In the genomic region with DNA sequence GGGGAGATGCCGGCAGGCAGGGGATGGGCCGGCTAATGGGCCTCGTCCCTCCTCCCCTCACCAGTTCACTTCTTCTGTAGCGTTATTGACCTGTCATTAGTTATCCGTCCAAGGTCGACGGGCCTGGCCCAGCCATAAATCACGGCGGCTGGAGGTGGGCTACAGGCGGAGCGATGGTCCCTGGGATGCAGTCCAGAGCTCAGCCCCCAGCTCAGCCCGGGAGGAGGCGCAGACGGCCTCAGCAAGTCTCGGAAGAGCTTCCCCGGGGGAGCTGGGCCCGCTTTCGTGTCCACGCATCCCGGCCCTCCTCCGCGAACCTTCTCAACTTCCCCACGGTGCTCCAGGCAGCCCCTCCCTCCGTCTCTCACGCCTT, we compare ENCODE assay signal across 8 cellular contexts. TPM values are rescaled to one million over a fixed set of nuclear protein-coding genes. Genes with fewer than 3 reads are reported as not detected.
DNase-seq lines count a peak whose midpoint lies in the region; ATAC-seq lines count a peak whose summit lies in the region.

No MANE protein-coding gene starts in this region.

- CTCF ChIA-PET in activated CD4-positive, alpha-beta memory T cell treated with anti-CD3 and anti-CD28 coated beads for 36 hours (lab: Charles Lee): interaction anchor here (0.6 to 4.9 kb wide), 23 partner anchors 9 to 357 kb away, joined by 3 to 79 read pairs (median 4); partner anchors contain the start of genes DPCD and POLL

- peak overlapping the region; percentile 88 for H3K4me3 ChIP-seq in iPS-15b (ENCODE audit: low read depth, low read length)

- H3K4me3 Mint-ChIP-seq in activated CD4-positive, alpha-beta T cell treated with anti-CD3 and anti-CD28 coated beads, Interleukin-2, amount 10 ng/mL, durations not matched to agents 24 days and 14 days: peak overlapping the region; percentile 79
- H3K4me3 Mint-ChIP-seq in activated CD4-positive, alpha-beta memory T cell treated with anti-CD3 and anti-CD28 coated beads for 36 hours: peak overlapping the region; percentile 61
- peak overlapping the region; percentile 74 for H3K4me3 Mint-ChIP-seq in stimulated activated effector memory CD8-positive, alpha-beta T cell treated with anti-CD3 and anti-CD28 coated beads, Interleukin-12 subunit alpha, Interleukin-12 subunit beta, amount 100 ng/mL, for 72 hours

- H3K9me3 ChIP-seq in iPS-15b (ENCODE audit: control insufficient read depth, insufficient read depth, low read length): no peaks in the 10 kb centered on the region

- peaks cover 48% of the 10 kb centered on the region for H3K27me3 Mint-ChIP-seq in activated CD4-positive, alpha-beta T cell treated with anti-CD3 and anti-CD28 coated beads, Interleukin-2, amount 10 ng/mL, durations not matched to agents 24 days and 14 days
- H3K27me3 Mint-ChIP-seq in activated CD4-positive, alpha-beta memory T cell treated with anti-CD3 and anti-CD28 coated beads for 36 hours: peaks cover 44% of the 10 kb centered on the region

- H3K36me3 ChIP-seq in iPS-15b (ENCODE audit: control insufficient read depth, insufficient read depth, low read length): no peaks in the 10 kb centered on the region

- H3K4me1 ChIP-seq in iPS-15b (ENCODE audit: control insufficient read depth, insufficient read depth, low read length): no peaks in the 10 kb centered on the region

- peaks cover 17% of the 10 kb centered on the region for H3K4me1 Mint-ChIP-seq in activated CD4-positive, alpha-beta T cell treated with anti-CD3 and anti-CD28 coated beads, Interleukin-2, amount 10 ng/mL, durations not matched to agents 24 days and 14 days
- H3K4me1 Mint-ChIP-seq in activated CD4-positive, alpha-beta memory T cell treated with anti-CD3 and anti-CD28 coated beads for 36 hours (ENCODE audit: low read depth): peaks cover 13% of the 10 kb centered on the region
- peaks cover 26% of the 10 kb centered on the region for H3K4me1 Mint-ChIP-seq in stimulated activated effector memory CD8-positive, alpha-beta T cell treated with anti-CD3 and anti-CD28 coated beads, Interleukin-12 subunit alpha, Interleukin-12 subunit beta, amount 100 ng/mL, for 72 hours

- H3K9ac ChIP-seq in iPS-15b (ENCODE audit: low read depth, low read length): no peak overlapping the region

- intact Hi-C loops in activated CD4-positive, alpha-beta T cell treated with anti-CD3 and anti-CD28 coated beads, Interleukin-2, amount 10 ng/mL, durations not matched to agents 24 days and 14 days (cut with micrococcal nuclease): no loop called here
- intact Hi-C loops in activated CD4-positive, alpha-beta memory T cell treated with anti-CD3 and anti-CD28 coated beads for 36 hours (cut with micrococcal nuclease): no loop called here

- POLR2A ChIA-PET in activated CD4-positive, alpha-beta memory T cell treated with anti-CD3 and anti-CD28 coated beads for 36 hours (lab: Charles Lee): no interaction called here

- H3K27me3 ChIP-seq in iPS-15b (ENCODE audit: control insufficient read depth, insufficient read depth, low read length): peaks cover 68% of the 10 kb centered on the region

- no peaks in the 10 kb centered on the region for H3K9me3 Mint-ChIP-seq in activated CD4-positive, alpha-beta T cell treated with anti-CD3 and anti-CD28 coated beads, Interleukin-2, amount 10 ng/mL, durations not matched to agents 24 days and 14 days
- H3K9me3 Mint-ChIP-seq in activated CD4-positive, alpha-beta memory T cell treated with anti-CD3 and anti-CD28 coated beads for 36 hours: peaks cover 2% of the 10 kb centered on the region
- no peaks in the 10 kb centered on the region for H3K9me3 Mint-ChIP-seq in stimulated activated effector memory CD8-positive, alpha-beta T cell treated with anti-CD3 and anti-CD28 coated beads, Interleukin-12 subunit alpha, Interleukin-12 subunit beta, amount 100 ng/mL, for 72 hours

- peak overlapping the region; percentile 56 for H3K27ac Mint-ChIP-seq in activated CD4-positive, alpha-beta T cell treated with anti-CD3 and anti-CD28 coated beads, Interleukin-2, amount 10 ng/mL, durations not matched to agents 24 days and 14 days
- no peak overlapping the region for H3K27ac Mint-ChIP-seq in activated CD4-positive, alpha-beta memory T cell treated with anti-CD3 and anti-CD28 coated beads for 36 hours
- peak overlapping the region; percentile 34 for H3K27ac Mint-ChIP-seq in stimulated activated effector memory CD8-positive, alpha-beta T cell treated with anti-CD3 and anti-CD28 coated beads, Interleukin-12 subunit alpha, Interleukin-12 subunit beta, amount 100 ng/mL, for 72 hours

- ATAC-seq in stimulated activated effector memory CD8-positive, alpha-beta T cell treated with anti-CD3 and anti-CD28 coated beads, Interleukin-12 subunit alpha, Interleukin-12 subunit beta, amount 100 ng/mL, for 72 hours: no peak
- ATAC-seq in left lobe of liver (no peak), GM19023 (IDR thresholded peaks at IDR 0.05; ENCODE audit: unreplicated experiment) (no peak)

- DNase-seq in activated CD4-positive, alpha-beta T cell treated with anti-CD3 and anti-CD28 coated beads, Interleukin-2, amount 10 ng/mL, durations not matched to agents 24 days and 14 days: no peak
- DNase-seq in activated CD4-positive, alpha-beta T cell treated with anti-CD3 and anti-CD28 coated beads for 1 hour: no peak
- no peak for DNase-seq in activated CD4-positive, alpha-beta memory T cell treated with anti-CD3 and anti-CD28 coated beads for 36 hours
- DNase-seq in stimulated activated effector memory CD8-positive, alpha-beta T cell treated with anti-CD3 and anti-CD28 coated beads, Interleukin-12 subunit alpha, Interleukin-12 subunit beta, amount 100 ng/mL, for 72 hours (ENCODE audit: low spot score in 2 of 2): no peak
- DNase-seq in left lobe of liver (ENCODE audit: low spot score) (no peak), EL (no peak)

- H3K36me3 Mint-ChIP-seq in activated CD4-positive, alpha-beta T cell treated with anti-CD3 and anti-CD28 coated beads, Interleukin-2, amount 10 ng/mL, durations not matched to agents 24 days and 14 days (ENCODE audit: low read depth): no peaks in the 10 kb centered on the region
- no peaks in the 10 kb centered on the region for H3K36me3 Mint-ChIP-seq in activated CD4-positive, alpha-beta memory T cell treated with anti-CD3 and anti-CD28 coated beads for 36 hours
- H3K36me3 Mint-ChIP-seq in stimulated activated effector memory CD8-positive, alpha-beta T cell treated with anti-CD3 and anti-CD28 coated beads, Interleukin-12 subunit alpha, Interleukin-12 subunit beta, amount 100 ng/mL, for 72 hours: peaks cover 5% of the 10 kb centered on the region

RNA-seq across cellular contexts. Expression of gene POLL, which starts 18.6 kb away (rescaled TPM):
- 32.2 and 33.8 TPM in 2 replicates for total RNA-seq in activated CD4-positive, alpha-beta T cell treated with anti-CD3 and anti-CD28 coated beads, Interleukin-2, amount 10 ng/mL, durations not matched to agents 24 days and 14 days
- 10 to 100 TPM; 29.4 to 30.8 TPM for total RNA-seq in activated CD4-positive, alpha-beta memory T cell treated with anti-CD3 and anti-CD28 coated beads for 36 hours
- 16.6 TPM for total RNA-seq in left lobe of liver

RNA-seq across cellular contexts. Expression of gene DPCD, which starts 18.7 kb away (rescaled TPM):
- total RNA-seq in activated CD4-positive, alpha-beta T cell treated with anti-CD3 and anti-CD28 coated beads, Interleukin-2, amount 10 ng/mL, durations not matched to agents 24 days and 14 days: 5.4 and 6.4 TPM in 2 replicates
- total RNA-seq in activated CD4-positive, alpha-beta memory T cell treated with anti-CD3 and anti-CD28 coated beads for 36 hours: 10 to 100 TPM; 13.9 to 14.4 TPM
- total RNA-seq in left lobe of liver: 3.6 TPM
